ENCODE assay signal across 9 cellular contexts in the genomic region with DNA sequence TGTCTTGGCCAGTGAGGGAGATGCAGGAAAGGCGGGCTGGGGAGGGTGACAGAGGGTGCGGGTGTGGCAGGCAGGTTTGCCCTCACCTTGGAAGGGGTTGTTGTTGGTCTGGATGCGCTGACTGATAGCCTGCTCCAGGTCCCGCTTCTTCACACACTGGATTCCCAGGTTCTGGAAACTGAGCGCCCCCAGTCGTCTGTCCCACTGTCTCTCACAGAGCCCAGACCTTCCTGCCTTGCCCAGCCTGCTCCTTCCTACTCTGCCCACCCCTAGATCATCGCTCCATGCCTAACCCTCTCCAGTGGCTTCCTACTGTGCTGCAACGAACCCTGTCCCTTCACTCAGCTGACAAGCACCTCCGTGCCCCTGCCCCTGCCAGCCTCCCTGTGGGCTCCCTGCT. TPM values are rescaled to one million over a fixed set of nuclear protein-coding genes. Genes with fewer than 3 reads are reported as not detected.
DNase-seq lines count a peak whose midpoint lies in the region; ATAC-seq and TF ChIP-seq lines count a peak whose summit lies in the region.
"Had no signal": no experiment of that assay in that cellular context is flagged by ENCODE, and none has a peak within 500 bp of the region (broad histone marks: within the 10 kb centered on the region; RNA-seq: fewer than 3 reads in every experiment).

No MANE protein-coding gene starts in this region.

- peaks cover 31 to 72% (median 60%) of the 10 kb centered on the region in 11 experiments; a peak in 21 of 22 replicates for H4K20me1 ChIP-seq in BLaER1 treated with 17β-estradiol and CSF1 and Interleukin-3, amounts not matched to agents 10 nM and 100 nM

- no peak overlapping the region for H3K27ac ChIP-seq in BLaER1 treated with 17β-estradiol and CSF1 and Interleukin-3, amounts not matched to agents 10 nM and 100 nM
- H3K27ac ChIP-seq in RWPE1 (0 out of 2 replicates have a peak overlapping the region, but pooled peaks have one; percentile 8), right cardiac atrium (ENCODE audit: low read length) (no peak overlapping the region)

- peaks cover 31% of the 10 kb centered on the region for H3K4me1 Mint-ChIP-seq in endothelial cell (ENCODE audit: unreplicated experiment)

- H3K4me1 ChIP-seq in BLaER1 treated with 17β-estradiol and CSF1 and Interleukin-3, amounts not matched to agents 10 nM and 100 nM, result peaks cover 24 to 51% (median 36%) of the 10 kb centered on the region in 10 experiments
- H3K4me1 ChIP-seq in right cardiac atrium (ENCODE audit: control insufficient read depth, insufficient read depth, low read length), result peaks cover 7% of the 10 kb centered on the region

- CTCF ChIA-PET in RWPE1 (lab: Yijun Ruan, JAX), result no interaction called here

- H3K4me3 Mint-ChIP-seq in endothelial cell (ENCODE audit: unreplicated experiment), result peak overlapping the region; percentile 66
- H3K4me3 Mint-ChIP-seq: activated CD4-positive, alpha-beta T cell treated with anti-CD3 and anti-CD28 coated beads, Interleukin-2, amount 10 ng/mL, durations not matched to agents 7 days and 5 days had no signal

- peaks cover 51% of the 10 kb centered on the region for H3K36me3 Mint-ChIP-seq in endothelial cell (ENCODE audit: low read depth, unreplicated experiment)

- POLR2A ChIA-PET in RWPE1 (lab: Yijun Ruan, JAX; ENCODE audit: low non-redundant PET), result no interaction called here

- 86% methylated on average over 9 of the region's 9 CpGs for WGBS in right cardiac atrium

- H3K36me3 ChIP-seq in BLaER1 treated with 17β-estradiol and CSF1 and Interleukin-3, amounts not matched to agents 10 nM and 100 nM, result peaks cover 66 to 71% (median 68%) of the 10 kb centered on the region in 11 experiments

- H3K27ac Mint-ChIP-seq in endothelial cell (ENCODE audit: unreplicated experiment), result no peak overlapping the region

- no peaks in the 10 kb centered on the region for H3K9me3 ChIP-seq in BLaER1 treated with 17β-estradiol and CSF1 and Interleukin-3, amounts not matched to agents 10 nM and 100 nM (replicated peaks in 1 of 11)
- no peaks in the 10 kb centered on the region for H3K9me3 ChIP-seq in right cardiac atrium (ENCODE audit: control insufficient read depth, low read length)
- H3K9me3 ChIP-seq: sigmoid colon had no signal

- ATAC-seq in right cardiac atrium, result no peak

- no peaks in the 10 kb centered on the region for H3K9me3 Mint-ChIP-seq in endothelial cell (ENCODE audit: unreplicated experiment)
- H3K9me3 Mint-ChIP-seq: activated CD4-positive, alpha-beta T cell treated with anti-CD3 and anti-CD28 coated beads, Interleukin-2, amount 10 ng/mL, durations not matched to agents 7 days and 5 days had no signal

- intact Hi-C loops in right cardiac atrium (cut with DNase I), result no loop called here

- H3K27me3 ChIP-seq in BLaER1 treated with 17β-estradiol and CSF1 and Interleukin-3, amounts not matched to agents 10 nM and 100 nM, result no peaks in the 10 kb centered on the region
- no peaks in the 10 kb centered on the region for H3K27me3 ChIP-seq in right cardiac atrium (ENCODE audit: control insufficient read depth, insufficient read depth)
- H3K27me3 ChIP-seq: sigmoid colon had no signal

- H3K4me2 ChIP-seq in BLaER1 treated with 17β-estradiol and CSF1 and Interleukin-3, amounts not matched to agents 10 nM and 100 nM, result peak overlapping the region in 2 of 11 experiments; percentile 100; a peak in 2 of 22 replicates

- DNase-seq in RWPE1 (ENCODE audit: low spot score), result no peak
- DNase-seq in endothelial cell (ENCODE audit: low spot score), result no peak
- DNase-seq in activated CD4-positive, CD25-positive, alpha-beta regulatory T cell (lab: John Stamatoyannopoulos, UW), result no peak
- DNase-seq in NK-92 (lab: John Stamatoyannopoulos, UW; ENCODE audit: unreplicated experiment), result no peak
- no peak for DNase-seq in right cardiac atrium
- DNase-seq: activated CD4-positive, alpha-beta T cell treated with anti-CD3 and anti-CD28 coated beads, Interleukin-2, amount 10 ng/mL, durations not matched to agents 7 days and 5 days; foreskin fibroblast; sigmoid colon had no signal

- peaks cover 31% of the 10 kb centered on the region for H3K27me3 Mint-ChIP-seq in endothelial cell (ENCODE audit: unreplicated experiment)
- H3K27me3 Mint-ChIP-seq: activated CD4-positive, alpha-beta T cell treated with anti-CD3 and anti-CD28 coated beads, Interleukin-2, amount 10 ng/mL, durations not matched to agents 7 days and 5 days had no signal

- H3K4me3 ChIP-seq in BLaER1 treated with 17β-estradiol and CSF1 and Interleukin-3, amounts not matched to agents 10 nM and 100 nM, result no peak overlapping the region
- no peak overlapping the region for H3K4me3 ChIP-seq in right cardiac atrium (ENCODE audit: low read length)
- H3K4me3 ChIP-seq: sigmoid colon had no signal

- peak overlapping the region; percentile 2 to 96 (median 90); a peak in 16 of 22 replicates for H3K9ac ChIP-seq in BLaER1 treated with 17β-estradiol and CSF1 and Interleukin-3, amounts not matched to agents 10 nM and 100 nM

- no peak for TF ChIP-seq CTCF in RWPE1 (conservative IDR thresholded peaks at IDR 0.05; ENCODE audit: low read depth)
- TF ChIP-seq CTCF in endothelial cell (IDR thresholded peaks at IDR 0.05; ENCODE audit: unreplicated experiment), result no peak

RNA-seq across cellular contexts. Expression of gene RELA, which starts 2.7 kb away (rescaled TPM):
- total RNA-seq in endothelial cell (ENCODE audit: unreplicated experiment) (62.6 TPM), right cardiac atrium (10 to 100 TPM; 40.1 to 54.6 (median 40.9) TPM)
- polyA plus RNA-seq in right cardiac atrium, result 30.6 TPM

RNA-seq across cellular contexts. Expression of gene SIPA1, which starts 22.1 kb away (rescaled TPM):
- 267 TPM for total RNA-seq in endothelial cell (ENCODE audit: unreplicated experiment)
- total RNA-seq in right cardiac atrium, result 10 to 100 TPM; 22.4 to 27.4 (median 26.2) TPM
- polyA plus RNA-seq in right cardiac atrium, result 19.3 TPM

RNA-seq across cellular contexts. Expression of gene PCNX3, which starts 44.5 kb away (rescaled TPM):
- total RNA-seq in endothelial cell (ENCODE audit: unreplicated experiment) (76.1 TPM), right cardiac atrium (10 to 100 TPM; 13.4 to 17.2 (median 14.8) TPM)
- 10.2 TPM for polyA plus RNA-seq in right cardiac atrium

RNA-seq across cellular contexts. Expression of gene MAP3K11, which starts 46.0 kb away (rescaled TPM):
- 238 TPM for total RNA-seq in endothelial cell (ENCODE audit: unreplicated experiment)
- 10 to 100 TPM; 35.0 to 41.2 (median 38.1) TPM for total RNA-seq in right cardiac atrium
- 30.8 TPM for polyA plus RNA-seq in right cardiac atrium

RNA-seq across cellular contexts. Expression of gene KAT5, which starts 52.0 kb away (rescaled TPM):
- total RNA-seq in endothelial cell (ENCODE audit: unreplicated experiment) (28.2 TPM), right cardiac atrium (10 to 100 TPM; 49.0 to 57.2 (median 54.0) TPM)
- polyA plus RNA-seq in right cardiac atrium, result 49.1 TPM
